In the genomic region with DNA sequence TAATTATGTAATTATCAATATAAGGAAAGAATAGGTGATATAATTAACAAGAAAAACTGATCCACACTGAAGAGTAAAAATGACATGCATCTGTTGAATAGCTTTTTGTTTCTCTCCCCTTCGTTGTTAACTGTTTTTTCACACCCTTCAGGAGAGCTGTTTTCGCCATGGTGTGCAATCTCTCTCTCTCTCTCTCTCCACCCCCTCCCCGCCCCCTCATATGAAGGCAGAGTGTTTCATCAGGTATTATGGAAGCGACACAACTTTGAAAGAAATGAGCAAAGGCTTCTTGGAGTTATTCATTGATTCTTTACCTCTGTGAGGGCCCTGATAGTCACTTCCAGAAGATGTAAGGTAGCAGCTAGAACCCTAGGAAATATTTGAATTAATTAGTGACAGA, we compare ENCODE assay signal across 16 cellular contexts.
"Had no signal": no experiment of that assay in that cellular context is flagged by ENCODE, and none has a peak within 500 bp of the region (broad histone marks: within the 10 kb centered on the region; RNA-seq: fewer than 3 reads in every experiment).

No MANE protein-coding gene starts in this region.

- H3K4me1 Mint-ChIP-seq: activated naive CD4-positive, alpha-beta T cell treated with anti-CD3 and anti-CD28 coated beads, Interleukin-2, amount 10 ng/mL, durations not matched to agents 7 days and 5 days had no signal

- H3K36me3 Mint-ChIP-seq: activated naive CD4-positive, alpha-beta T cell treated with anti-CD3 and anti-CD28 coated beads, Interleukin-2, amount 10 ng/mL, durations not matched to agents 7 days and 5 days had no signal

- H3K36me3 ChIP-seq: ascending aorta, neutrophil, stomach, upper lobe of right lung, WERI-Rb-1 had no signal

- DNase-seq: activated CD4-positive, alpha-beta T cell treated with anti-CD3 and anti-CD28 coated beads, Interleukin-2, amount 50 U/mL, for 48 hours; activated naive CD4-positive, alpha-beta T cell treated with anti-CD3 and anti-CD28 coated beads, Interleukin-2, amount 10 ng/mL, durations not matched to agents 7 days and 5 days; dermis blood vessel endothelial cell; effector memory CD8-positive, alpha-beta T cell; foreskin keratinocyte; retina; stimulated activated CD4-positive, alpha-beta T cell treated with anti-CD3 and anti-CD28 coated beads, Interleukin-12 subunit alpha, Interleukin-12 subunit beta, amount 100 ng/mL, for 4 hours; stimulated activated CD4-positive, alpha-beta T cell treated with anti-CD3 and anti-CD28 coated beads, Interleukin-2, amount 100 ng/mL, for 24 hours; stomach; testis; upper lobe of right lung; WERI-Rb-1 had no signal

- H3K27ac Mint-ChIP-seq: activated naive CD4-positive, alpha-beta T cell treated with anti-CD3 and anti-CD28 coated beads, Interleukin-2, amount 10 ng/mL, durations not matched to agents 7 days and 5 days; activated T-helper 2 cell treated with anti-CD3 and anti-CD28 coated beads, Interferon-gamma antibody, Interleukin-2, Interleukin-4, amounts not matched to agents 10 μg/mL and 5 μg/mL and 100 μg/mL, durations not matched to agents 14 hours and 24 hours and 36 hours had no signal

- H3K4me3 ChIP-seq: ascending aorta, stomach, testis, upper lobe of right lung had no signal

- H3K27ac ChIP-seq: ascending aorta, foreskin keratinocyte, neutrophil, parathyroid adenoma, stomach, testis, upper lobe of right lung, WERI-Rb-1 had no signal

- H3K9me3 Mint-ChIP-seq: activated naive CD4-positive, alpha-beta T cell treated with anti-CD3 and anti-CD28 coated beads, Interleukin-2, amount 10 ng/mL, durations not matched to agents 7 days and 5 days; activated T-helper 2 cell treated with anti-CD3 and anti-CD28 coated beads, Interferon-gamma antibody, Interleukin-2, Interleukin-4, amounts not matched to agents 10 μg/mL and 5 μg/mL and 100 μg/mL, durations not matched to agents 14 hours and 24 hours and 36 hours had no signal

- H3K4me1 ChIP-seq: ascending aorta, foreskin keratinocyte, parathyroid adenoma, stomach, testis, upper lobe of right lung had no signal

- H3K9me3 ChIP-seq: ascending aorta, neutrophil, testis, upper lobe of right lung had no signal

- H3K4me3 Mint-ChIP-seq: activated naive CD4-positive, alpha-beta T cell treated with anti-CD3 and anti-CD28 coated beads, Interleukin-2, amount 10 ng/mL, durations not matched to agents 7 days and 5 days; effector memory CD8-positive, alpha-beta T cell had no signal
